ENCODE assay signal across 2 cellular contexts in genomic region chr6:131059486-131059885, GRCh38.
A peak's percentile ranks its signal among the peaks of the same experiment; 100 is the strongest.
TF ChIP-seq lines count a peak whose summit lies in the region.

No MANE protein-coding gene starts in this region.

TF ChIP-seq in HEK293, 187 proteins besides CTCF, POLR2A, EP300 and RAD21:
- 0 out of 2 replicates have a peak, but pooled peaks have one; percentile 28 for TF ChIP-seq YY1 (tag by site-specific recombination; IDR thresholded peaks at IDR 0.05)
- no peak for TF ChIP-seq GLI2 (tag by site-specific recombination; IDR thresholded peaks at IDR 0.05; ENCODE audit: borderline replicate concordance, low read depth)
- TF ChIP-seq PATZ1 (tag by site-specific recombination; IDR thresholded peaks at IDR 0.05): no peak
TF ChIP-seq in HEK293: peak in this region for 1.

TF ChIP-seq in GM12878, 131 proteins besides CTCF, POLR2A, EP300 and RAD21:
- no peak for TF ChIP-seq BCLAF1 (IDR thresholded peaks at IDR 0.05)
